In the genomic region with DNA sequence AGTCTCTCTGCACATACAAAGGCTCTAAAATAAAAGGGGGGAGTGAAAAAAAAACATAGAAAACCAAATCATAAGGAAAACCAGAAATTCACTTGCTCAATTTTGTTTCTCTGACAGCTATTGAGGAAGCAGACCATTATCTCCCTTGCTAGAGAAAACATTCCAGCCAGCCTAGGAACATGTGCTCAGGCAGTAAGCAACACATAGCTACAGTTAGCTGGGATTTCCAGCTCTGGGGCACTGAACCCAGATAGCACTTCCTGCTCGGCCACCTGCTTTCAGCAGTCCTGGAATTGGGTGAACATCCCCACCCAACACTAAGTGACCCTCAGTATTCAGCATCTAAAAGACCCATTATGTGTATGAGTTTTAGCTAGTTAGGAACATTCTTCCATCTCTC, we compare ENCODE assay signal across 1 cellular context.
TF ChIP-seq lines count a peak whose summit lies in the region.

No MANE protein-coding gene starts in this region.

TF ChIP-seq in GM23338, 12 proteins besides CTCF, POLR2A, EP300 and RAD21 (continued from another document):
- TF ChIP-seq, protein P1, sequence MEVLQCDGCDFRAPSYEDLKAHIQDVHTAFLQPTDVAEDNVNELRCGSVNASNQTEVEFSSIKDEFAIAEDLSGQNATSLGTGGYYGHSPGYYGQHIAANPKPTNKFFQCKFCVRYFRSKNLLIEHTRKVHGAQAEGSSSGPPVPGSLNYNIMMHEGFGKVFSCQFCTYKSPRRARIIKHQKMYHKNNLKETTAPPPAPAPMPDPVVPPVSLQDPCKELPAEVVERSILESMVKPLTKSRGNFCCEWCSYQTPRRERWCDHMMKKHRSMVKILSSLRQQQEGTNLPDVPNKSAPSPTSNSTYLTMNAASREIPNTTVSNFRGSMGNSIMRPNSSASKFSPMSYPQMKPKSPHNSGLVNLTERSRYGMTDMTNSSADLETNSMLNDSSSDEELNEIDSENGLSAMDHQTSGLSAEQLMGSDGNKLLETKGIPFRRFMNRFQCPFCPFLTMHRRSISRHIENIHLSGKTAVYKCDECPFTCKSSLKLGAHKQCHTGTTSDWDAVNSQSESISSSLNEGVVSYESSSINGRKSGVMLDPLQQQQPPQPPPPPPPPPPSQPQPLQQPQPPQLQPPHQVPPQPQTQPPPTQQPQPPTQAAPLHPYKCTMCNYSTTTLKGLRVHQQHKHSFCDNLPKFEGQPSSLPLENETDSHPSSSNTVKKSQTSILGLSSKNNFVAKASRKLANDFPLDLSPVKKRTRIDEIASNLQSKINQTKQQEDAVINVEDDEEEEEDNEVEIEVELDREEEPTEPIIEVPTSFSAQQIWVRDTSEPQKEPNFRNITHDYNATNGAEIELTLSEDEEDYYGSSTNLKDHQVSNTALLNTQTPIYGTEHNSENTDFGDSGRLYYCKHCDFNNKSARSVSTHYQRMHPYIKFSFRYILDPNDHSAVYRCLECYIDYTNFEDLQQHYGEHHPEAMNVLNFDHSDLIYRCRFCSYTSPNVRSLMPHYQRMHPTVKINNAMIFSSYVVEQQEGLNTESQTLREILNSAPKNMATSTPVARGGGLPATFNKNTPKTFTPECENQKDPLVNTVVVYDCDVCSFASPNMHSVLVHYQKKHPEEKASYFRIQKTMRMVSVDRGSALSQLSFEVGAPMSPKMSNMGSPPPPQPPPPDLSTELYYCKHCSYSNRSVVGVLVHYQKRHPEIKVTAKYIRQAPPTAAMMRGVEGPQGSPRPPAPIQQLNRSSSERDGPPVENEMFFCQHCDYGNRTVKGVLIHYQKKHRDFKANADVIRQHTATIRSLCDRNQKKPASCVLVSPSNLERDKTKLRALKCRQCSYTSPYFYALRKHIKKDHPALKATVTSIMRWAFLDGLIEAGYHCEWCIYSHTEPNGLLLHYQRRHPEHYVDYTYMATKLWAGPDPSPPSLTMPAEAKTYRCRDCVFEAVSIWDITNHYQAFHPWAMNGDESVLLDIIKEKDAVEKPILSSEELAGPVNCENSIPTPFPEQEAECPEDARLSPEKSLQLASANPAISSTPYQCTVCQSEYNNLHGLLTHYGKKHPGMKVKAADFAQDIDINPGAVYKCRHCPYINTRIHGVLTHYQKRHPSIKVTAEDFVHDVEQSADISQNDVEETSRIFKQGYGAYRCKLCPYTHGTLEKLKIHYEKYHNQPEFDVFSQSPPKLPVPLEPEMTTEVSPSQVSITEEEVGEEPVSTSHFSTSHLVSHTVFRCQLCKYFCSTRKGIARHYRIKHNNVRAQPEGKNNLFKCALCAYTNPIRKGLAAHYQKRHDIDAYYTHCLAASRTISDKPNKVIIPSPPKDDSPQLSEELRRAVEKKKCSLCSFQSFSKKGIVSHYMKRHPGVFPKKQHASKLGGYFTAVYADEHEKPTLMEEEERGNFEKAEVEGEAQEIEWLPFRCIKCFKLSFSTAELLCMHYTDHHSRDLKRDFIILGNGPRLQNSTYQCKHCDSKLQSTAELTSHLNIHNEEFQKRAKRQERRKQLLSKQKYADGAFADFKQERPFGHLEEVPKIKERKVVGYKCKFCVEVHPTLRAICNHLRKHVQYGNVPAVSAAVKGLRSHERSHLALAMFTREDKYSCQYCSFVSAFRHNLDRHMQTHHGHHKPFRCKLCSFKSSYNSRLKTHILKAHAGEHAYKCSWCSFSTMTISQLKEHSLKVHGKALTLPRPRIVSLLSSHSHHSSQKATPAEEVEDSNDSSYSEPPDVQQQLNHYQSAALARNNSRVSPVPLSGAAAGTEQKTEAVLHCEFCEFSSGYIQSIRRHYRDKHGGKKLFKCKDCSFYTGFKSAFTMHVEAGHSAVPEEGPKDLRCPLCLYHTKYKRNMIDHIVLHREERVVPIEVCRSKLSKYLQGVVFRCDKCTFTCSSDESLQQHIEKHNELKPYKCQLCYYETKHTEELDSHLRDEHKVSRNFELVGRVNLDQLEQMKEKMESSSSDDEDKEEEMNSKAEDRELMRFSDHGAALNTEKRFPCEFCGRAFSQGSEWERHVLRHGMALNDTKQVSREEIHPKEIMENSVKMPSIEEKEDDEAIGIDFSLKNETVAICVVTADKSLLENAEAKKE (CRISPR knock-in tag; IDR thresholded peaks at IDR 0.05), result no peak
- TF ChIP-seq EZH2phosphoT487 (IDR thresholded peaks at IDR 0.05; ENCODE audit: unreplicated experiment) (no peak), NANOG (IDR thresholded peaks at IDR 0.05; ENCODE audit: borderline replicate concordance) (no peak), ZNF114 (CRISPR knock-in tag; IDR thresholded peaks at IDR 0.05) (no peak)
TF ChIP-seq in GM23338: peak in this region for 0.
